ENCODE assay signal across 25 cellular contexts in the genomic region with DNA sequence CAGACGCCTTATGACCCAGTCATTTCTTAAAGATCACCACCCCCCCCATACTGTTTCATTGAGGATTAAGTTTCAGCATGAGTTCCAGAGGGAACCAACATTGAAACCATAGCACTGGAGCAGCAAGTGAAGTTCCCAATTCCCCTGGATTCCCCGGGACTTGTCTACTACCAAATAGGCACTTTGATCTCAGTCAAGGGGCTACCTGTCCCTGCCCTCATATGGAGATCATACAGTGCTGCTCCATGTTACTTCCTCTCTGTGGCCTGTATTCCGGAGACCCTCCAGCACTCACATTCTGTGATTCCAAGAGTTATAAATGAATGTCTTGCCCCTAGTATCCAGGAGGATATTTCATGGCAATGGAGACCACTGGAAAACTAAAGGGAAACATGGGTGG. TPM values are rescaled to one million over a fixed set of nuclear protein-coding genes. Genes with fewer than 3 reads are reported as not detected.
DNase-seq lines count a peak whose midpoint lies in the region; ATAC-seq and TF ChIP-seq lines count a peak whose summit lies in the region.
"Had no signal": no experiment of that assay in that cellular context is flagged by ENCODE, and none has a peak within 500 bp of the region (broad histone marks: within the 10 kb centered on the region; RNA-seq: fewer than 3 reads in every experiment).

No MANE protein-coding gene starts in this region.

- no peak for TF ChIP-seq POLR2A in esophagus muscularis mucosa (IDR thresholded peaks at IDR 0.05; ENCODE audit: low read depth)
- TF ChIP-seq POLR2A in spleen (IDR thresholded peaks at IDR 0.05) = no peak

- DNase-seq in activated CD8-positive, alpha-beta memory T cell treated with anti-CD3 and anti-CD28 coated beads for 24 hours = peak; percentile 17
- no peak for DNase-seq in activated CD8-positive, alpha-beta memory T cell treated with anti-CD3 and anti-CD28 coated beads, Interleukin-2, amount 50 U/mL, for 48 hours
- DNase-seq in esophagus muscularis mucosa (ENCODE audit: extremely low spot score) (peak; percentile 53), spleen (no peak), ureter (ENCODE audit: low spot score) (peak; percentile 13), NCI-H345 treated with DMSO at 0.1 percent for 48 hours (lab: John Stamatoyannopoulos, UW; ENCODE audit: unreplicated experiment) (no peak)
- no peak for DNase-seq in activated CD8-positive, alpha-beta T cell treated with anti-CD3 and anti-CD28 coated beads for 36 hours
- DNase-seq: activated CD4-positive, alpha-beta T cell treated with anti-CD3 and anti-CD28 coated beads for 36 hours; activated effector memory CD4-positive, alpha-beta T cell treated with anti-CD3 and anti-CD28 coated beads, Interleukin-2, amount 50 U/mL, for 16 hours; activated T-cell treated with anti-CD3 and anti-CD28 coated beads, Interleukin-2, amount 50 U/mL, for 24 hours; cerebellar nuclear complex; foreskin melanocyte; GF-D8; HCEC 1CT; Karpas-422; lower lobe of right lung; midbrain; naive B cell; NCI-H1436 treated with DMSO at 0.1 percent for 48 hours; NCI-H2081 treated with DMSO at 0.1 percent for 48 hours; NCI-H2227 treated with DMSO at 0.1 percent for 48 hours; SHP77 treated with DMSO at 0.1 percent for 48 hours; tibial artery had no signal

- peaks cover 2% of the 10 kb centered on the region for H3K9me3 Mint-ChIP-seq in activated CD8-positive, alpha-beta T cell treated with anti-CD3 and anti-CD28 coated beads for 36 hours
- H3K9me3 Mint-ChIP-seq: activated T-cell treated with anti-CD3 and anti-CD28 coated beads, Interleukin-2, amount 50 U/mL, for 24 hours had no signal

- H3K27me3 ChIP-seq in esophagus muscularis mucosa = no peaks in the 10 kb centered on the region
- no peaks in the 10 kb centered on the region for H3K27me3 ChIP-seq in spleen (replicated peaks in 1 of 7)
- H3K27me3 ChIP-seq: tibial artery had no signal

- H3K27ac Mint-ChIP-seq in activated CD8-positive, alpha-beta T cell treated with anti-CD3 and anti-CD28 coated beads for 36 hours = no peak overlapping the region
- H3K27ac Mint-ChIP-seq: activated CD4-positive, alpha-beta T cell treated with anti-CD3 and anti-CD28 coated beads for 36 hours; naive B cell had no signal

- no peak for TF ChIP-seq EP300 in esophagus muscularis mucosa (IDR thresholded peaks at IDR 0.05)

- H3K4me1 Mint-ChIP-seq in activated CD8-positive, alpha-beta T cell treated with anti-CD3 and anti-CD28 coated beads for 36 hours (ENCODE audit: low read depth) = peaks cover 28% of the 10 kb centered on the region
- H3K4me1 Mint-ChIP-seq: naive B cell had no signal

- POLR2A ChIA-PET in activated CD8-positive, alpha-beta T cell treated with anti-CD3 and anti-CD28 coated beads for 36 hours (lab: Charles Lee) = no interaction called here

- H3K4me1 ChIP-seq in esophagus muscularis mucosa (peaks cover 24 to 38% (median 27%) of the 10 kb centered on the region in 4 donors), spleen (peaks cover 6 to 62% (median 29%) of the 10 kb centered on the region in 6 donors)

- CTCF ChIA-PET in activated CD8-positive, alpha-beta T cell treated with anti-CD3 and anti-CD28 coated beads for 36 hours (lab: Charles Lee) = no interaction called here

- TF ChIP-seq CTCF in esophagus muscularis mucosa (IDR thresholded peaks at IDR 0.05) (no peak), spleen (IDR thresholded peaks at IDR 0.05 in 8 of 11, conservative IDR thresholded peaks at IDR 0.05 in 3 of 11) (no peak)
- no peak for TF ChIP-seq CTCF in activated CD8-positive, alpha-beta T cell treated with anti-CD3 and anti-CD28 coated beads for 36 hours (IDR thresholded peaks at IDR 0.05)

- H3K36me3 Mint-ChIP-seq in activated CD8-positive, alpha-beta T cell treated with anti-CD3 and anti-CD28 coated beads for 36 hours (ENCODE audit: low read depth) = peaks cover 23% of the 10 kb centered on the region
- H3K36me3 Mint-ChIP-seq: naive B cell had no signal

- H3K4me3 Mint-ChIP-seq in activated CD8-positive, alpha-beta T cell treated with anti-CD3 and anti-CD28 coated beads for 36 hours = no peak overlapping the region
- H3K4me3 Mint-ChIP-seq: activated CD4-positive, alpha-beta T cell treated with anti-CD3 and anti-CD28 coated beads for 36 hours; activated T-cell treated with anti-CD3 and anti-CD28 coated beads, Interleukin-2, amount 50 U/mL, for 24 hours; CD14-positive monocyte; naive B cell had no signal

- 96% methylated on average over 3 of the region's 3 CpGs for WGBS in esophagus muscularis mucosa
- 83 to 94% (median 88%) methylated on average over 3 of the region's 3 CpGs for WGBS in spleen, 5 donors

- peak overlapping the region in 1 of 4 donors; percentile 20 for H3K27ac ChIP-seq in esophagus muscularis mucosa (replicated peaks in 1 of 4)
- H3K27ac ChIP-seq in spleen = peak overlapping the region in 7 of 8 donors; percentile 11 to 76 (median 68)
- H3K27ac ChIP-seq: tibial artery had no signal

- H3K36me3 ChIP-seq in esophagus muscularis mucosa (no peaks in the 10 kb centered on the region), spleen (peaks cover 0 to 28% (median 0%) of the 10 kb centered on the region in 6 donors)
- H3K36me3 ChIP-seq: lower lobe of right lung, tibial artery had no signal

- H3K9me3 ChIP-seq in esophagus muscularis mucosa = no peaks in the 10 kb centered on the region
- no peaks in the 10 kb centered on the region for H3K9me3 ChIP-seq in spleen
- H3K9me3 ChIP-seq: lower lobe of right lung, tibial artery had no signal

- intact Hi-C loops in esophagus muscularis mucosa (cut with DNase I) = no loop called here
- intact Hi-C loops in spleen (cut with DNase I; ENCODE audit: low total_unique reads) = no loop called here
- intact Hi-C loops in activated CD8-positive, alpha-beta T cell treated with anti-CD3 and anti-CD28 coated beads for 36 hours (cut with micrococcal nuclease) = no loop called here

- H3K27me3 Mint-ChIP-seq in activated CD8-positive, alpha-beta T cell treated with anti-CD3 and anti-CD28 coated beads for 36 hours = no peaks in the 10 kb centered on the region
- H3K27me3 Mint-ChIP-seq: activated CD4-positive, alpha-beta T cell treated with anti-CD3 and anti-CD28 coated beads for 36 hours; activated T-cell treated with anti-CD3 and anti-CD28 coated beads, Interleukin-2, amount 50 U/mL, for 24 hours; naive B cell had no signal

- ATAC-seq in HG02852 (IDR thresholded peaks at IDR 0.05; ENCODE audit: unreplicated experiment) = no peak
- no peak for ATAC-seq in activated CD8-positive, alpha-beta T cell treated with anti-CD3 and anti-CD28 coated beads for 36 hours
- ATAC-seq: activated CD4-positive, alpha-beta T cell treated with anti-CD3 and anti-CD28 coated beads for 36 hours had no signal

- H3K4me3 ChIP-seq in esophagus muscularis mucosa (no peak overlapping the region), spleen (no peak overlapping the region)
- H3K4me3 ChIP-seq: lower lobe of right lung, tibial artery had no signal

RNA-seq across cellular contexts. Expression of gene RNF144A, which starts 42.5 kb away (rescaled TPM):
- 10 to 100 TPM in 1 of 4 donors, 1 to 10 TPM in 3; 5.4 to 10.8 (median 8.8) TPM for total RNA-seq in esophagus muscularis mucosa
- total RNA-seq in spleen = 10 to 100 TPM; 42.5 to 86.6 (median 67.1) TPM
- 10 to 100 TPM in 1 of 3 donors, 1 to 10 TPM in 2; 3.8 to 12.5 (median 5.2) TPM for polyA plus RNA-seq in spleen
- 15.2 TPM for total RNA-seq in ureter
- total RNA-seq in activated CD8-positive, alpha-beta T cell treated with anti-CD3 and anti-CD28 coated beads for 36 hours = 10 to 100 TPM; 32.6 to 36.5 TPM

Comparison
In these comparisons a context has a peak if more than half of its experiments do, and no peak if none do; other contexts are left out.
1. DNase-seq: peak in activated CD8-positive, alpha-beta memory T cell treated with anti-CD3 and anti-CD28 coated beads for 24 hours (single experiment), esophagus muscularis mucosa (single experiment) and ureter (single experiment); none in activated CD8-positive, alpha-beta memory T cell treated with anti-CD3 and anti-CD28 coated beads, Interleukin-2, amount 50 U/mL, for 48 hours (single experiment), spleen (single experiment), activated CD8-positive, alpha-beta T cell treated with anti-CD3 and anti-CD28 coated beads for 36 hours (single experiment) and NCI-H345 treated with DMSO at 0.1 percent for 48 hours (single experiment).